ENCODE assay signal across 9 cellular contexts in genomic region chr22:50249382-50250248, GRCh38. TPM values are rescaled to one million over a fixed set of nuclear protein-coding genes. Genes with fewer than 3 reads are reported as not detected.
DNase-seq lines count a peak whose midpoint lies in the region; TF ChIP-seq lines count a peak whose summit lies in the region.
"Had no signal": no experiment of that assay in that cellular context is flagged by ENCODE, and none has a peak within 500 bp of the region (broad histone marks: within the 10 kb centered on the region; RNA-seq: fewer than 3 reads in every experiment).

No MANE protein-coding gene starts in this region.

- peak overlapping the region; percentile 85 for H3K4me3 Mint-ChIP-seq in T-helper 2 cell treated with Interferon-gamma antibody and Interleukin-4, amounts not matched to agents 5 μg/mL and 100 μg/mL, for 36 hours
- H3K4me3 Mint-ChIP-seq in brain = peak overlapping the region; percentile 83 to 87 (median 86)

- H3K36me3 ChIP-seq in skeletal muscle tissue (ENCODE audit: control insufficient read depth in 3 of 3, insufficient read depth in 3 of 3, low read length in 3 of 3) = peaks cover 23 to 40% (median 32%) of the 10 kb centered on the region in 3 donors

- no peak for DNase-seq in T-helper 2 cell treated with Interferon-gamma antibody and Interleukin-4, amounts not matched to agents 5 μg/mL and 100 μg/mL, for 36 hours (ENCODE audit: low spot score)
- DNase-seq in T-helper 2 cell (no peak), SKM-1 treated with dmso at 0.1 percent for 144 hours (lab: John Stamatoyannopoulos, UW; ENCODE audit: unreplicated experiment) (no peak), NCI-H1105 (lab: John Stamatoyannopoulos, UW) (no peak)
- DNase-seq: activated CD4-positive, alpha-beta T cell treated with anti-CD3 and anti-CD28 coated beads, Interleukin-2, amount 50 U/mL, for 48 hours; hippocampal formation; NCI-H1436 had no signal

- TF ChIP-seq CTCF in brain (conservative IDR thresholded peaks at IDR 0.05) = no peak

- H3K36me3 Mint-ChIP-seq in T-helper 2 cell treated with Interferon-gamma antibody and Interleukin-4, amounts not matched to agents 5 μg/mL and 100 μg/mL, for 36 hours (ENCODE audit: low read depth) = peaks cover 12% of the 10 kb centered on the region
- H3K36me3 Mint-ChIP-seq in brain = peaks cover 4% of the 10 kb centered on the region

- no peaks in the 10 kb centered on the region for H3K9me3 Mint-ChIP-seq in T-helper 2 cell treated with Interferon-gamma antibody and Interleukin-4, amounts not matched to agents 5 μg/mL and 100 μg/mL, for 36 hours
- H3K9me3 Mint-ChIP-seq in brain = no peaks in the 10 kb centered on the region

- H3K27me3 ChIP-seq in skeletal muscle tissue (ENCODE audit: control insufficient read depth in 3 of 3, insufficient read depth in 3 of 3, low read length in 3 of 3) = no peaks in the 10 kb centered on the region

- H3K4me1 ChIP-seq in skeletal muscle tissue (ENCODE audit: control insufficient read depth in 3 of 3, insufficient read depth in 3 of 3, low read length in 3 of 3) = peaks cover 34 to 67% (median 54%) of the 10 kb centered on the region in 3 donors

- H3K27me3 Mint-ChIP-seq in T-helper 2 cell treated with Interferon-gamma antibody and Interleukin-4, amounts not matched to agents 5 μg/mL and 100 μg/mL, for 36 hours (ENCODE audit: low read depth) = no peaks in the 10 kb centered on the region
- H3K27me3 Mint-ChIP-seq in brain = peaks cover 9% of the 10 kb centered on the region

- H3K9ac ChIP-seq in skeletal muscle tissue (ENCODE audit: low read depth in 1 of 3, low read length in 3 of 3) = peak overlapping the region; percentile 73 to 84 (median 77)

- H3K27ac Mint-ChIP-seq in T-helper 2 cell treated with Interferon-gamma antibody and Interleukin-4, amounts not matched to agents 5 μg/mL and 100 μg/mL, for 36 hours = no peak overlapping the region
- peak overlapping the region in 1 of 5 experiments; percentile 53 for H3K27ac Mint-ChIP-seq in brain

- H3K9me3 ChIP-seq in skeletal muscle tissue (ENCODE audit: control insufficient read depth in 3 of 3, low read length in 3 of 3) = no peaks in the 10 kb centered on the region

- no peak overlapping the region for H3K27ac ChIP-seq in skeletal muscle tissue (ENCODE audit: low read depth, low read length)

- peak overlapping the region; percentile 69 to 80 (median 70) for H3K4me3 ChIP-seq in skeletal muscle tissue (ENCODE audit: low read length in 3 of 3)

- H3K4me1 Mint-ChIP-seq in T-helper 2 cell treated with Interferon-gamma antibody and Interleukin-4, amounts not matched to agents 5 μg/mL and 100 μg/mL, for 36 hours (ENCODE audit: low read depth) = peaks cover 4% of the 10 kb centered on the region
- peaks cover 21% of the 10 kb centered on the region for H3K4me1 Mint-ChIP-seq in brain

RNA-seq across cellular contexts. Expression of gene HDAC10, which starts 1.4 kb away (rescaled TPM):
- 14.3 TPM for polyA plus RNA-seq in brain (ENCODE audit: insufficient read depth, low read depth, low replicate concordance)
- total RNA-seq in skeletal muscle tissue = 8.9 TPM

RNA-seq across cellular contexts. Expression of gene TUBGCP6, which starts 4.8 kb away (rescaled TPM):
- polyA plus RNA-seq in brain (ENCODE audit: insufficient read depth, low read depth, low replicate concordance) = 14.4 TPM
- total RNA-seq in skeletal muscle tissue = 17.2 TPM

RNA-seq across cellular contexts. Expression of gene MAPK12, which starts 11.9 kb away (rescaled TPM):
- 26.7 TPM for polyA plus RNA-seq in brain (ENCODE audit: insufficient read depth, low read depth, low replicate concordance)
- 18.8 TPM for total RNA-seq in skeletal muscle tissue

RNA-seq across cellular contexts. Expression of gene MAPK11, which starts 20.6 kb away (rescaled TPM):
- 19.1 TPM for polyA plus RNA-seq in brain (ENCODE audit: insufficient read depth, low read depth, low replicate concordance)
- 3.1 TPM for total RNA-seq in skeletal muscle tissue

RNA-seq across cellular contexts. Expression of gene SELENOO, which starts 48.8 kb away (rescaled TPM):
- 17.1 TPM for polyA plus RNA-seq in brain (ENCODE audit: insufficient read depth, low read depth, low replicate concordance)
- 4.7 TPM for total RNA-seq in skeletal muscle tissue
